25 cellular contexts compared by ENCODE assay signal in the genomic region with DNA sequence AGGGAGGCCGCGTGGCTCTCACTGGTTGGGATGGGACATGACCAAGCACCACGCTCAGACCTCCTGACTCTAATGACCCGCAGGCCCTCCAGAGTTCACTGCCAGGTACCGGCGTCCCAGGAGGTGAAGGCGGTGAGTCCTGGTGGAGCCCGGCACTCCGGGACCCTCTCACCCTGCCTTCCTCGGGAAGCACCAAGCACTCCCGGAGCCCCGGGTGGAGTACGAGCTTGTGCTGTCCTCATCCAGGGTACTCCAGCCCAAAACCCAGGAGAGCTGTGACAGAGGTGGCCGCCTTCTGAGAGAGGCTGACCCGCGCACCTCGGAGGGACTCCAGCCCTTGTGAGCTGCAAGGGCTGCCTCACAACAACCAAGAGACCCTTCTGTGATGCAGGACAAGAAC. TPM values are rescaled to one million over a fixed set of nuclear protein-coding genes. Genes with fewer than 3 reads are reported as not detected.
DNase-seq lines count a peak whose midpoint lies in the region; ATAC-seq, FAIRE-seq and TF ChIP-seq lines count a peak whose summit lies in the region.
"Had no signal": no experiment of that assay in that cellular context is flagged by ENCODE, and none has a peak within 500 bp of the region (broad histone marks: within the 10 kb centered on the region; RNA-seq: fewer than 3 reads in every experiment).

No MANE protein-coding gene starts in this region.

- H3K36me3 ChIP-seq in right atrium auricular region (peaks cover 45% of the 10 kb centered on the region), K562 (ENCODE audit: control insufficient read depth, insufficient read depth, low read length) (peaks cover 82% of the 10 kb centered on the region; the same call in 2 of the 3 replicates), kidney (ENCODE audit: control insufficient read depth in 1 of 2, insufficient read depth in 2 of 2, low read length in 2 of 2) (peaks cover 4 to 17% of the 10 kb centered on the region in 2 donors)

- H3K4me1 ChIP-seq in right atrium auricular region (no peaks in the 10 kb centered on the region), K562 (replicated peaks in 1 of 2; ENCODE audit: control insufficient read depth in 2 of 2, insufficient read depth in 2 of 2, low read length in 2 of 2) (peaks cover 0 to 6% of the 10 kb centered on the region in 2 experiments; a peak in 2 of 5 replicates), kidney (ENCODE audit: control insufficient read depth in 1 of 2, insufficient read depth in 1 of 2, low read depth in 1 of 2, low read length in 2 of 2) (no peaks in the 10 kb centered on the region)
- H3K4me1 ChIP-seq: Caco-2, HAP-1 had no signal

- 92% methylated on average over 13 of the region's 17 CpGs for WGBS in K562 (ENCODE audit: insufficient coverage, low coverage, missing lambda C conversion rate)

- H3K27me3 ChIP-seq in right atrium auricular region (no peaks in the 10 kb centered on the region), K562 (ENCODE audit: control insufficient read depth in 2 of 2, insufficient read depth in 2 of 2, low read length in 2 of 2) (no peaks in the 10 kb centered on the region), dorsolateral prefrontal cortex (no peaks in the 10 kb centered on the region)
- H3K27me3 ChIP-seq: BLaER1 had no signal

- FAIRE-seq in K562 (lab: Jason Lieb, UNC): no peak
- no peak for FAIRE-seq in kidney (lab: Jason Lieb, UNC)
- peak; percentile 9 for FAIRE-seq in urothelium cell line (lab: Jason Lieb, UNC)
- FAIRE-seq: A204.1, GM12878, GM19239, H54 had no signal

- H3K27ac ChIP-seq in right atrium auricular region: no peak overlapping the region
- no peak overlapping the region for H3K27ac ChIP-seq in K562 (ENCODE audit: extremely low read depth, low read depth, low read length)
- no peak overlapping the region for H3K27ac ChIP-seq in kidney (ENCODE audit: low read depth in 2 of 2, low read length in 2 of 2)
- no peak overlapping the region for H3K27ac ChIP-seq in dorsolateral prefrontal cortex
- H3K27ac ChIP-seq: 22Rv1, BLaER1, C4-2B had no signal

- peak; percentile 14 for DNase-seq in Right ventricle myocardium inferior (ENCODE audit: missing footprints)
- DNase-seq in right atrium auricular region (ENCODE audit: low spot score): no peak
- DNase-seq in K562 (ENCODE audit: extremely low read depth in 1 of 4, low spot score in 3 of 4): no peak
- DNase-seq in kidney: peak; percentile 69
- DNase-seq in urothelium cell line (ENCODE audit: low spot score): no peak
- no peak for DNase-seq in dorsolateral prefrontal cortex
- no peak for DNase-seq in head of caudate nucleus
- DNase-seq: Caco-2; CD4-positive, CD25-positive, alpha-beta regulatory T cell; CD8-positive, alpha-beta T cell; DMS 273 treated with DMSO at 0.1 percent for 48 hours; DMS79; EL; GDM1; GOT3; HFFc6 had no signal

- intact Hi-C loops in Right ventricle myocardium inferior (cut with DNase I): no loop called here
- intact Hi-C loops in K562 (cut with micrococcal nuclease): no loop called here
- intact Hi-C loops in kidney (cut with DNase I): no loop called here
- intact Hi-C loops in dorsolateral prefrontal cortex (cut with DNase I): no loop called here
- intact Hi-C loops in head of caudate nucleus (cut with DNase I): no loop called here

- BruUV-seq in K562 (replicated peaks; lab: Mats Ljungman, UMichigan): no TSS peak

- in situ Hi-C loops in K562 (cut with MboI): no loop called here

- H3K9ac ChIP-seq in K562 (ENCODE audit: insufficient read depth in 1 of 2, low read depth in 2 of 2, low read length in 2 of 2) (peak overlapping the region in 1 of 2 experiments; percentile 28; a peak in 1 of 4 replicates), kidney (ENCODE audit: low read length in 2 of 2) (no peak overlapping the region)
- H3K9ac ChIP-seq: BLaER1 had no signal

- TF ChIP-seq RAD21 in K562 (CRISPR knock-in tag; conservative IDR thresholded peaks at IDR 0.05 in 1 of 2, IDR thresholded peaks at IDR 0.05 in 1 of 2): no peak

- peaks cover 6% of the 10 kb centered on the region; the same call in 2 of the 3 replicates for H3K79me2 ChIP-seq in K562 (ENCODE audit: control insufficient read depth, insufficient read depth, low read length)

- TF ChIP-seq CTCF in right atrium auricular region (IDR thresholded peaks at IDR 0.05) (no peak), K562 (IDR thresholded peaks at IDR 0.05 in 2 of 3, conservative IDR thresholded peaks at IDR 0.05 in 1 of 3; ENCODE audit: insufficient read depth in 2 of 3, low read depth in 1 of 3, low read length in 3 of 3) (no peak), kidney (IDR thresholded peaks at IDR 0.05; ENCODE audit: borderline replicate concordance, extremely low read depth, insufficient read depth) (no peak), dorsolateral prefrontal cortex (IDR thresholded peaks at IDR 0.05 in 54 of 56, conservative IDR thresholded peaks at IDR 0.05 in 2 of 56; ENCODE audit: low read depth in 1 of 56, partially characterized antibody in 56 of 56) (no peak)

- H3K4me2 ChIP-seq in K562 (ENCODE audit: insufficient read depth, low read length): no peak overlapping the region
- H3K4me2 ChIP-seq: BLaER1 had no signal

- POLR2A ChIA-PET in K562 (lab: Yijun Ruan, JAX): interaction anchor here (0.7 to 1.6 kb wide), 2 partner anchors 9 to 43 kb away, joined by 3 to 6 read pairs; a partner anchor contains a TSS

- TF ChIP-seq POLR2A in K562 (conservative IDR thresholded peaks at IDR 0.05): no peak

- no peak for ATAC-seq in Right ventricle myocardium inferior
- no peak for ATAC-seq in K562
- no peak for ATAC-seq in GM19328 (IDR thresholded peaks at IDR 0.05; ENCODE audit: unreplicated experiment)
- ATAC-seq: CD8-positive, alpha-beta T cell; GM12878 had no signal

- CTCF ChIA-PET in K562 (lab: Yijun Ruan, JAX; ENCODE audit: low intra/inter-chr PET ratio): no interaction called here

- no peak for TF ChIP-seq EP300 in K562 (IDR thresholded peaks at IDR 0.05; ENCODE audit: low read length)

- H3K9me1 ChIP-seq in K562 (ENCODE audit: control insufficient read depth, insufficient read depth, low read length): no peaks in the 10 kb centered on the region

- peaks cover 2% of the 10 kb centered on the region; the same call in 1 of the 2 replicates for H4K20me1 ChIP-seq in K562 (replicated peaks; ENCODE audit: control insufficient read depth, insufficient read depth, low read length)

- no peak overlapping the region for H2AFZ ChIP-seq in K562 (ENCODE audit: low read depth, low read length)

- no peaks in the 10 kb centered on the region for H3K9me3 ChIP-seq in right atrium auricular region
- H3K9me3 ChIP-seq in K562 (replicated peaks; ENCODE audit: control insufficient read depth, insufficient read depth, low read depth, low read length): no peaks in the 10 kb centered on the region
- no peaks in the 10 kb centered on the region for H3K9me3 ChIP-seq in kidney (ENCODE audit: control insufficient read depth in 1 of 2, low read length in 2 of 2)
- H3K9me3 ChIP-seq: BLaER1, Caco-2, HAP-1 had no signal

- no peak overlapping the region for H3K4me3 ChIP-seq in right atrium auricular region
- no peak overlapping the region for H3K4me3 ChIP-seq in K562
- no peak overlapping the region for H3K4me3 ChIP-seq in kidney (ENCODE audit: low read length in 2 of 2)
- no peak overlapping the region for H3K4me3 ChIP-seq in dorsolateral prefrontal cortex
- H3K4me3 ChIP-seq: BLaER1, GM12878, HAP-1 had no signal

RNA-seq across cellular contexts. Expression of a gene that starts 9.4 kb away (rescaled TPM):
- 19.1 TPM for total RNA-seq in Right ventricle myocardium inferior
- total RNA-seq in right atrium auricular region: 10 to 100 TPM; 13.3 to 31.9 TPM
- total RNA-seq in K562 (2011; cell fraction: chromatin; rRNA removed; ENCODE audit: low replicate concordance): 159 and 265 TPM in 2 replicates
- 94.7 and 113 TPM in 2 replicates for total RNA-seq in K562 (2011; cell fraction: nucleolus; rRNA removed)
- total RNA-seq in K562 (2011; cell fraction: nucleoplasm; rRNA removed): 88.9 and 95.8 TPM in 2 replicates
- 89.7 and 103 TPM in 2 replicates for total RNA-seq in K562 (2014; rRNA removed)
- 6.8 and 12.3 TPM in 2 replicates for total RNA-seq in K562 (2014; rRNA removed; fragmentation: Illumina TruSeq; extraction: Trizol)
- 32.6 TPM in 2 replicates for total RNA-seq in K562 (2015; rRNA removed; fragmentation: Illumina TruSeq; extraction: Trizol)
- 67.4 and 75.3 TPM in 2 replicates for total RNA-seq in K562 (2021)
- 18.0 and 23.3 TPM in 2 replicates for polyA plus RNA-seq in K562 (2011; rRNA removed)
- 31.4 and 103 TPM in 2 replicates for polyA plus RNA-seq in K562 (2011; cell fraction: cytosol; rRNA removed)
- polyA plus RNA-seq in K562 (2011; cell fraction: nucleus; rRNA removed): 23.7 and 53.1 TPM in 2 replicates
- 50.7 and 89.9 TPM in 2 replicates for polyA plus RNA-seq in K562 (2012)
- 11.4 and 16.7 TPM in 2 replicates for polyA plus RNA-seq in K562 (2014; fragmentation: Illumina TruSeq; extraction: Trizol)
- polyA plus RNA-seq in K562 (2014; fragmentation: Nextera tagmentation; extraction: Ambion mirVana): 1 to 10 TPM; 1.7 to 5.0 TPM
- 53.5 and 65.3 TPM in 2 replicates for polyA plus RNA-seq in K562 (2014; rRNA removed)
- 14.5 and 17.9 TPM in 2 replicates for polyA minus RNA-seq in K562 (2011; rRNA and poly(A)+ RNA removed)
- 34.4 and 62.5 TPM in 2 replicates for polyA minus RNA-seq in K562 (2011; cell fraction: cytosol; rRNA and poly(A)+ RNA removed)
- 21.5 and 31.9 TPM in 2 replicates for polyA minus RNA-seq in K562 (2011; cell fraction: nucleus; rRNA and poly(A)+ RNA removed)
- total RNA-seq in kidney: 45.2 TPM
- polyA plus RNA-seq in kidney (ENCODE audit: insufficient read depth, low read depth, low replicate concordance): 33.2 TPM
- 10 to 100 TPM; 28.2 to 60.7 (median 42.3) TPM for total RNA-seq in dorsolateral prefrontal cortex

RNA-seq across cellular contexts. Expression of a gene that starts 18.7 kb away (rescaled TPM):
- 20.7 TPM for total RNA-seq in Right ventricle myocardium inferior
- 10 to 100 TPM; 13.2 to 13.7 TPM for total RNA-seq in right atrium auricular region
- 24.0 and 38.8 TPM in 2 replicates for total RNA-seq in K562 (2011; cell fraction: chromatin; rRNA removed; ENCODE audit: low replicate concordance)
- total RNA-seq in K562 (2011; cell fraction: nucleolus; rRNA removed): 23.0 and 36.2 TPM in 2 replicates
- 26.9 and 28.0 TPM in 2 replicates for total RNA-seq in K562 (2011; cell fraction: nucleoplasm; rRNA removed)
- total RNA-seq in K562 (2014; rRNA removed): 48.3 and 50.5 TPM in 2 replicates
- 41.7 and 43.9 TPM in 2 replicates for total RNA-seq in K562 (2014; rRNA removed; fragmentation: Illumina TruSeq; extraction: Trizol)
- 45.9 and 50.7 TPM in 2 replicates for total RNA-seq in K562 (2015; rRNA removed; fragmentation: Illumina TruSeq; extraction: Trizol)
- 47.9 and 50.2 TPM in 2 replicates for total RNA-seq in K562 (2021)
- polyA plus RNA-seq in K562 (2011; rRNA removed): 29.3 and 32.4 TPM in 2 replicates
- polyA plus RNA-seq in K562 (2011; cell fraction: cytosol; rRNA removed): 19.7 and 23.9 TPM in 2 replicates
- 10.7 and 12.6 TPM in 2 replicates for polyA plus RNA-seq in K562 (2011; cell fraction: nucleus; rRNA removed)
- polyA plus RNA-seq in K562 (2012): 34.0 and 47.0 TPM in 2 replicates
- 54.5 and 62.0 TPM in 2 replicates for polyA plus RNA-seq in K562 (2014; fragmentation: Illumina TruSeq; extraction: Trizol)
- polyA plus RNA-seq in K562 (2014; fragmentation: Nextera tagmentation; extraction: Ambion mirVana): 100 to 1,000 TPM in 1 of 2 experiments, 10 to 100 TPM in 1; 70.4 to 116 TPM
- polyA plus RNA-seq in K562 (2014; rRNA removed): 44.1 and 50.2 TPM in 2 replicates
- 20.5 and 21.4 TPM in 2 replicates for polyA minus RNA-seq in K562 (2011; rRNA and poly(A)+ RNA removed)
- 13.3 and 21.0 TPM in 2 replicates for polyA minus RNA-seq in K562 (2011; cell fraction: cytosol; rRNA and poly(A)+ RNA removed)
- 9.2 and 13.9 TPM in 2 replicates for polyA minus RNA-seq in K562 (2011; cell fraction: nucleus; rRNA and poly(A)+ RNA removed)
- 25.6 TPM for total RNA-seq in kidney
- 25.6 TPM for polyA plus RNA-seq in kidney (ENCODE audit: insufficient read depth, low read depth, low replicate concordance)
- 10 to 100 TPM; 12.1 to 24.5 (median 18.5) TPM for total RNA-seq in dorsolateral prefrontal cortex

RNA-seq across cellular contexts. Expression of a gene that starts 18.7 kb away (rescaled TPM):
- total RNA-seq in Right ventricle myocardium inferior: 13.6 TPM
- 10 to 100 TPM; 12.2 to 14.2 TPM for total RNA-seq in right atrium auricular region
- 6.3 and 17.2 TPM in 2 replicates for total RNA-seq in K562 (2011; cell fraction: chromatin; rRNA removed; ENCODE audit: low replicate concordance)
- 20.5 and 20.8 TPM in 2 replicates for total RNA-seq in K562 (2011; cell fraction: nucleolus; rRNA removed)
- 16.0 and 16.9 TPM in 2 replicates for total RNA-seq in K562 (2011; cell fraction: nucleoplasm; rRNA removed)
- total RNA-seq in K562 (2014; rRNA removed): 73.3 and 79.6 TPM in 2 replicates
- 12.7 and 25.8 TPM in 2 replicates for total RNA-seq in K562 (2014; rRNA removed; fragmentation: Illumina TruSeq; extraction: Trizol)
- 45.8 and 48.5 TPM in 2 replicates for total RNA-seq in K562 (2015; rRNA removed; fragmentation: Illumina TruSeq; extraction: Trizol)
- 39.3 and 44.8 TPM in 2 replicates for total RNA-seq in K562 (2021)
- polyA plus RNA-seq in K562 (2011; rRNA removed): 26.0 and 32.1 TPM in 2 replicates
- 42.4 and 49.5 TPM in 2 replicates for polyA plus RNA-seq in K562 (2011; cell fraction: cytosol; rRNA removed)
- 35.5 and 42.6 TPM in 2 replicates for polyA plus RNA-seq in K562 (2011; cell fraction: nucleus; rRNA removed)
- polyA plus RNA-seq in K562 (2012): 74.2 and 74.5 TPM in 2 replicates
- 29.6 and 41.1 TPM in 2 replicates for polyA plus RNA-seq in K562 (2014; fragmentation: Illumina TruSeq; extraction: Trizol)
- polyA plus RNA-seq in K562 (2014; fragmentation: Nextera tagmentation; extraction: Ambion mirVana): 10 to 100 TPM in 1 of 2 experiments, 1 to 10 TPM in 1; 5.3 to 16.2 TPM
- polyA plus RNA-seq in K562 (2014; rRNA removed): 63.1 and 64.4 TPM in 2 replicates
- polyA minus RNA-seq in K562 (2011; rRNA and poly(A)+ RNA removed): 10.8 and 13.0 TPM in 2 replicates
- polyA minus RNA-seq in K562 (2011; cell fraction: cytosol; rRNA and poly(A)+ RNA removed): 15.0 and 18.8 TPM in 2 replicates
- polyA minus RNA-seq in K562 (2011; cell fraction: nucleus; rRNA and poly(A)+ RNA removed): 6.9 and 7.9 TPM in 2 replicates
- total RNA-seq in kidney: 9.3 TPM
- polyA plus RNA-seq in kidney (ENCODE audit: insufficient read depth, low read depth, low replicate concordance): 12.1 TPM
- total RNA-seq in dorsolateral prefrontal cortex: 10 to 100 TPM in 56 of 120 experiments, 1 to 10 TPM in 64; 2.3 to 17.6 (median 9.9) TPM

Comparison
In these comparisons a context has a peak if more than half of its experiments do, and no peak if none do; other contexts are left out.
1. DNase-seq: peak in Right ventricle myocardium inferior (single experiment) and kidney (single experiment); none in right atrium auricular region (single experiment), K562 (0 of 4), urothelium cell line (single experiment), dorsolateral prefrontal cortex (0 of 10) and head of caudate nucleus (0 of 42).